Comparison of ENCODE assay signal across 33 cellular contexts in the genomic region with DNA sequence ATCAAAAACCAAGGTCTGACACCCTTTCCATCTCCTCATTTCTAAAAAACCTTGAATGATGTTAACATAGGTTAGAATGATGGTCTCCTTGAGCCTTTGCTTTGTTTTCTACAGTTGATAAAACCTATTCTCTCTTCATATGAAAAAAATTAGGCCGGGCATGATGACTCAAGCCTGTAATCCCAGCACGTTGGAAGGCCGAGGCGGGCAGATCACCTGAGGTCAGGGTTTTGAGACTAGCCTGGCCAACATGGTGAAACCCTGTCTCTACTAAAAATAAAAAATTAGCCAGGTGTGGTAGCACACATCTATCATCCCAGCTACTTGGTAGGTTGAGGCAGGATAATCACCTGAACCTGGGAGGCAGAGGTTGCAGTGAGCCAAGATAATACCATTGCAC. TPM values are rescaled to one million over a fixed set of nuclear protein-coding genes. Genes with fewer than 3 reads are reported as not detected.
A peak's percentile ranks its signal among the peaks of the same experiment; 100 is the strongest.
DNase-seq lines count a peak whose midpoint lies in the region; ATAC-seq and TF ChIP-seq lines count a peak whose summit lies in the region.
"Had no signal": no experiment of that assay in that cellular context is flagged by ENCODE, and none has a peak within 500 bp of the region (broad histone marks: within the 10 kb centered on the region; RNA-seq: fewer than 3 reads in every experiment).

No MANE protein-coding gene starts in this region.

- H3K4me1 Mint-ChIP-seq in nephron progenitor cell = no peaks in the 10 kb centered on the region
- no peaks in the 10 kb centered on the region for H3K4me1 Mint-ChIP-seq in activated naive CD8-positive, alpha-beta T cell treated with anti-CD3 and anti-CD28 coated beads, Interleukin-2, amount 50 U/mL, for 24 hours
- H3K4me1 Mint-ChIP-seq: CD4-positive, alpha-beta memory T cell; CD4-positive, CD25-positive, alpha-beta regulatory T cell; CD8-positive, alpha-beta memory T cell had no signal

- H2AFZ ChIP-seq in neuronal stem cell (ENCODE audit: low read length) = no peak overlapping the region

- no peak overlapping the region for H2BK5ac ChIP-seq in neuronal stem cell (ENCODE audit: low read length)

- H3K27me3 ChIP-seq in adrenal gland = no peaks in the 10 kb centered on the region
- H3K27me3 ChIP-seq in neuronal stem cell (ENCODE audit: control insufficient read depth in 3 of 3, insufficient read depth in 3 of 3, low read depth in 1 of 3, low read length in 3 of 3) = no peaks in the 10 kb centered on the region
- H3K27me3 ChIP-seq in ascending aorta = no peaks in the 10 kb centered on the region
- H3K27me3 ChIP-seq: BE2C; BLaER1; BLaER1 treated with 17β-estradiol and CSF1 and Interleukin-3, amounts not matched to agents 10 nM and 100 nM had no signal

- H3K27me3 Mint-ChIP-seq in nephron progenitor cell (ENCODE audit: low read depth, poor library complexity) = no peaks in the 10 kb centered on the region
- H3K27me3 Mint-ChIP-seq in activated naive CD8-positive, alpha-beta T cell treated with anti-CD3 and anti-CD28 coated beads, Interleukin-2, amount 50 U/mL, for 24 hours = no peaks in the 10 kb centered on the region
- H3K27me3 Mint-ChIP-seq: B cell; CD4-positive, alpha-beta memory T cell; CD4-positive, alpha-beta T cell; CD4-positive, CD25-positive, alpha-beta regulatory T cell; CD8-positive, alpha-beta memory T cell had no signal

- H3K18ac ChIP-seq in neuronal stem cell (ENCODE audit: low read length) = no peak overlapping the region

- peak; percentile 36 to 66 (median 58) for DNase-seq in adrenal gland
- no peak for DNase-seq in nephron progenitor cell
- DNase-seq in neuronal stem cell (ENCODE audit: low spot score) = no peak
- DNase-seq in activated naive CD8-positive, alpha-beta T cell treated with anti-CD3 and anti-CD28 coated beads, Interleukin-2, amount 50 U/mL, for 24 hours = no peak
- DNase-seq in NOMO-1 treated with DMSO at 0.1 percent for 48 hours (lab: John Stamatoyannopoulos, UW; ENCODE audit: unreplicated experiment) = no peak
- DNase-seq in ascending aorta (ENCODE audit: low spot score in 2 of 2) = no peak
- DNase-seq: 8988T; ACHN; AML-193; BE2C; C1 segment of cervical spinal cord; Caco-2; Calu3; CD4-positive, alpha-beta memory T cell; CD4-positive, alpha-beta T cell; CD4-positive, CD25-positive, alpha-beta regulatory T cell; CD8-positive, alpha-beta memory T cell; CD8-positive, alpha-beta T cell; COR-L47; DMS 273 treated with DMSO at 0.1 percent for 48 hours; DMS153; DMS53; DMS79; DMS79 treated with DMSO at 0.1 percent for 48 hours; DND-41; EL had no signal

- H3K9me3 Mint-ChIP-seq in nephron progenitor cell = no peaks in the 10 kb centered on the region
- no peaks in the 10 kb centered on the region for H3K9me3 Mint-ChIP-seq in activated naive CD8-positive, alpha-beta T cell treated with anti-CD3 and anti-CD28 coated beads, Interleukin-2, amount 50 U/mL, for 24 hours
- H3K9me3 Mint-ChIP-seq: CD14-positive monocyte; CD4-positive, alpha-beta memory T cell; CD4-positive, alpha-beta T cell; CD4-positive, CD25-positive, alpha-beta regulatory T cell; CD8-positive, alpha-beta memory T cell; CD8-positive, alpha-beta T cell had no signal

- H3K9me3 ChIP-seq in adrenal gland (replicated peaks in 1 of 3) = no peaks in the 10 kb centered on the region
- H3K9me3 ChIP-seq in neuronal stem cell (replicated peaks in 1 of 2; ENCODE audit: control insufficient read depth in 2 of 2, insufficient read depth in 1 of 2, low read depth in 1 of 2, low read length in 2 of 2) = no peaks in the 10 kb centered on the region
- H3K9me3 ChIP-seq in ascending aorta = no peaks in the 10 kb centered on the region
- H3K9me3 ChIP-seq: A549; BE2C; BLaER1; BLaER1 treated with 17β-estradiol and CSF1 and Interleukin-3, amounts not matched to agents 10 nM and 100 nM; Caco-2 had no signal

- intact Hi-C loops in adrenal gland (cut with DNase I) (no loop called here), ascending aorta (cut with DNase I) (no loop called here)

- no peak overlapping the region for H2AK5ac ChIP-seq in neuronal stem cell (ENCODE audit: low read depth, low read length)

- H2BK120ac ChIP-seq in neuronal stem cell (ENCODE audit: low read depth, low read length) = no peak overlapping the region

- no peak for TF ChIP-seq CTCF in adrenal gland (IDR thresholded peaks at IDR 0.05)
- no peak for TF ChIP-seq CTCF in nephron progenitor cell (IDR thresholded peaks at IDR 0.05)
- TF ChIP-seq CTCF in ascending aorta (IDR thresholded peaks at IDR 0.05) = no peak

- no peak overlapping the region for H3K23ac ChIP-seq in neuronal stem cell (ENCODE audit: low read depth, low read length, poor library complexity)

- H3K27ac ChIP-seq in adrenal gland = no peak overlapping the region
- no peak overlapping the region for H3K27ac ChIP-seq in neuronal stem cell (replicated peaks; ENCODE audit: low read length)
- no peak overlapping the region for H3K27ac ChIP-seq in ascending aorta
- H3K27ac ChIP-seq: 22Rv1; A549; BLaER1; BLaER1 treated with 17β-estradiol and CSF1 and Interleukin-3, amounts not matched to agents 10 nM and 100 nM; C4-2B had no signal

- H3K36me3 ChIP-seq in adrenal gland (replicated peaks in 1 of 2) = no peaks in the 10 kb centered on the region
- peaks cover 0 to 54% of the 10 kb centered on the region in 2 donors for H3K36me3 ChIP-seq in neuronal stem cell (replicated peaks in 1 of 2; ENCODE audit: control insufficient read depth in 2 of 2, insufficient read depth in 2 of 2, low read length in 2 of 2)
- no peaks in the 10 kb centered on the region for H3K36me3 ChIP-seq in ascending aorta
- H3K36me3 ChIP-seq: BE2C had no signal

- no peak overlapping the region for H3K14ac ChIP-seq in neuronal stem cell (ENCODE audit: low read length)

- peaks cover 0 to 5% of the 10 kb centered on the region in 2 donors for H3K4me1 ChIP-seq in adrenal gland (replicated peaks in 1 of 2)
- H3K4me1 ChIP-seq in neuronal stem cell (ENCODE audit: control insufficient read depth in 2 of 2, insufficient read depth in 1 of 2, low read depth in 1 of 2, low read length in 2 of 2) = no peaks in the 10 kb centered on the region
- H3K4me1 ChIP-seq in ascending aorta = peaks cover 0 to 1% of the 10 kb centered on the region in 2 donors
- H3K4me1 ChIP-seq: BE2C, BLaER1, Caco-2 had no signal

- 31 to 64% (median 57%) methylated on average over 4 of the region's 4 CpGs for WGBS in adrenal gland, 4 donors
- no CpG with 5 or more reads among the region's 4 CpGs for WGBS in neuronal stem cell (ENCODE audit: extremely low coverage in 2 of 2, insufficient read length in 2 of 2, insufficient replicate concordance in 1 of 2), 2 donors

- H4K91ac ChIP-seq in neuronal stem cell (ENCODE audit: low read depth, low read length, poor library complexity) = no peak overlapping the region

- H3K4me3 ChIP-seq in adrenal gland (no peak overlapping the region), neuronal stem cell (ENCODE audit: low read length in 2 of 2) (no peak overlapping the region), ascending aorta (no peak overlapping the region)
- H3K4me3 ChIP-seq: A549; BLaER1; BLaER1 treated with 17β-estradiol and CSF1 and Interleukin-3, amounts not matched to agents 10 nM and 100 nM had no signal

- H3K36me3 Mint-ChIP-seq in nephron progenitor cell (ENCODE audit: low read depth) = peaks cover 25% of the 10 kb centered on the region
- peaks cover 4% of the 10 kb centered on the region for H3K36me3 Mint-ChIP-seq in activated naive CD8-positive, alpha-beta T cell treated with anti-CD3 and anti-CD28 coated beads, Interleukin-2, amount 50 U/mL, for 24 hours (ENCODE audit: low read depth)

- ATAC-seq in activated naive CD8-positive, alpha-beta T cell treated with anti-CD3 and anti-CD28 coated beads, Interleukin-2, amount 50 U/mL, for 24 hours = no peak
- ATAC-seq: A549; CD8-positive, alpha-beta T cell had no signal

- peak overlapping the region; percentile 65 for H4K8ac ChIP-seq in neuronal stem cell (ENCODE audit: low read depth, low read length)

- no peak overlapping the region for H3K9ac ChIP-seq in neuronal stem cell (ENCODE audit: low read depth, low read length, poor library complexity)
- H3K9ac ChIP-seq: BLaER1; BLaER1 treated with 17β-estradiol and CSF1 and Interleukin-3, amounts not matched to agents 10 nM and 100 nM had no signal

- H3K4me3 Mint-ChIP-seq in nephron progenitor cell = no peak overlapping the region
- no peak overlapping the region for H3K4me3 Mint-ChIP-seq in activated naive CD8-positive, alpha-beta T cell treated with anti-CD3 and anti-CD28 coated beads, Interleukin-2, amount 50 U/mL, for 24 hours
- H3K4me3 Mint-ChIP-seq: B cell; CD14-positive monocyte; CD4-positive, alpha-beta memory T cell; CD4-positive, alpha-beta T cell; CD4-positive, CD25-positive, alpha-beta regulatory T cell; CD8-positive, alpha-beta memory T cell; CD8-positive, alpha-beta T cell had no signal

- no peaks in the 10 kb centered on the region for H3K79me1 ChIP-seq in neuronal stem cell (ENCODE audit: low read depth, low read length)

- peak overlapping the region; percentile 47 for H3K27ac Mint-ChIP-seq in nephron progenitor cell
- no peak overlapping the region for H3K27ac Mint-ChIP-seq in activated naive CD8-positive, alpha-beta T cell treated with anti-CD3 and anti-CD28 coated beads, Interleukin-2, amount 50 U/mL, for 24 hours
- H3K27ac Mint-ChIP-seq: B cell; CD4-positive, alpha-beta memory T cell; CD4-positive, alpha-beta T cell; CD4-positive, CD25-positive, alpha-beta regulatory T cell; CD8-positive, alpha-beta memory T cell; CD8-positive, alpha-beta T cell had no signal

- H2BK15ac ChIP-seq in neuronal stem cell (ENCODE audit: low read length) = no peak overlapping the region

- H2BK12ac ChIP-seq in neuronal stem cell (ENCODE audit: low read length) = no peak overlapping the region

- no peak overlapping the region for H3K4ac ChIP-seq in neuronal stem cell (ENCODE audit: low read length)

- no peak for TF ChIP-seq POLR2A in adrenal gland (IDR thresholded peaks at IDR 0.05)

- no peak overlapping the region for H3K4me2 ChIP-seq in neuronal stem cell (ENCODE audit: insufficient read depth, low read length, poor library complexity, severe bottlenecking)
- H3K4me2 ChIP-seq: A549; BLaER1; BLaER1 treated with 17β-estradiol and CSF1 and Interleukin-3, amounts not matched to agents 10 nM and 100 nM had no signal

RNA-seq across cellular contexts. Expression of a gene that starts 49.4 kb away (rescaled TPM):
- total RNA-seq in adrenal gland (10 to 100 TPM; 18.5 to 71.3 (median 46.8) TPM), ascending aorta (39.2 TPM)
- polyA plus RNA-seq in adrenal gland = 10 to 100 TPM; 20.9 to 84.9 (median 31.9) TPM
- polyA plus RNA-seq in neuronal stem cell (2013, experiment 1 of 2) = 86.4 TPM
- 91.7 TPM for polyA plus RNA-seq in neuronal stem cell (2013, experiment 2 of 2)

Comparison
In these comparisons a context has a peak if more than half of its experiments do, and no peak if none do; other contexts are left out.
1. DNase-seq: peak in adrenal gland (7 of 7); none in nephron progenitor cell (single experiment), neuronal stem cell (single experiment), activated naive CD8-positive, alpha-beta T cell treated with anti-CD3 and anti-CD28 coated beads, Interleukin-2, amount 50 U/mL, for 24 hours (single experiment), NOMO-1 treated with DMSO at 0.1 percent for 48 hours (single experiment) and ascending aorta (0 of 2).